In genomic region chr21:45051580-45052434, GRCh38 we compare ENCODE assay signal across 1 cellular context.
TF ChIP-seq lines count a peak whose summit lies in the region.

No MANE protein-coding gene starts in this region.

TF ChIP-seq in H1, 55 proteins besides CTCF, POLR2A, EP300 and RAD21:
- no peak for TF ChIP-seq POLR2AphosphoS5 (IDR thresholded peaks at IDR 0.05; ENCODE audit: low read depth, low read length)
- TF ChIP-seq SIX5 (IDR thresholded peaks at IDR 0.05; ENCODE audit: low read depth, low read length): no peak
- no peak for TF ChIP-seq GTF2F1 (IDR thresholded peaks at IDR 0.05; ENCODE audit: borderline replicate concordance, low read depth, low read length)
- TF ChIP-seq NRF1 (IDR thresholded peaks at IDR 0.05; ENCODE audit: low read depth, low read length): no peak
- TF ChIP-seq TCF12 (IDR thresholded peaks at IDR 0.05; ENCODE audit: low read depth, low read length): no peak
- TF ChIP-seq CREB1 (IDR thresholded peaks at IDR 0.05): no peak
- no peak for TF ChIP-seq HDAC6 (IDR thresholded peaks at IDR 0.05; ENCODE audit: low read depth, low read length)
